ENCODE assay signal across 8 cellular contexts in the genomic region with DNA sequence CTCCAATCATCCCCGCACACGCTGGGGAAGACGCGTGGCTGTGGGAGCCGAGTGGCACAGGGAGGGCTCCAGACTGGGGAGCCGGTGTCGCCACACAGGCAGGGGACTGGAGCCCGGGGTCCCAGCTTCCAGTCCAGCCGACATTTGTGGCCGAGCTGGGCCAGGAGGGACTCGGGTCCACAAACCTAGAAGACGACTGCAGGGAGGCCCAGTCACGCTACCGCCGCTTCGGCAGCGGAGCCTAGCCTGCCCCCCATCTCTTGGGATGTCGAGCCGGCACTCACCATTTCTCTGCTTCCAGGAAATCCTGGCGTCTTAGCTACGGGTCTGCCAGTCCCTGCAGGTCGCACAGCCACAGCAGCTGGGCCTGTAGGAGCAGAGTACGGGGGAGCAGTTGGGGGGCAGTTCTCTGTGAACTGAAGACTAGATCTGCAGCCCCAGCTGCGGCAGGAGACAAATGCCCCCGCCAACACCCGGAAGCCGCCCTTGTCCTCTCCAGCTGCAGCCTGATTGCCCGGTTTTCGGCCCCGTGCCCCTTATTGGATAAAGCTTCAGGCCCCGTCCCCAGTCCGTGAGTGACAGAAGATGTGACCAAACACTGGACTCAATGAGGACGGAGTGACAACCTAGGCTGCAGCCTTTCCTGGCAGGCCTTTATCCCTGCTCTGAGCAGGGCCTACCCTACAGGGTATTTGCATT.
A peak's percentile ranks its signal among the peaks of the same experiment; 100 is the strongest.
DNase-seq lines count a peak whose midpoint lies in the region; ATAC-seq and TF ChIP-seq lines count a peak whose summit lies in the region.

No MANE protein-coding gene starts in this region.

- peak in 2 of 3 experiments; percentile 0 for DNase-seq in activated CD8-positive, alpha-beta memory T cell treated with anti-CD3 and anti-CD28 coated beads for 48 hours (ENCODE audit: low read depth in 2 of 3, low spot score in 2 of 3)
- no peak for DNase-seq in activated CD8-positive, alpha-beta memory T cell treated with anti-CD3 and anti-CD28 coated beads, Interleukin-2, amount 50 U/mL, for 4 hours
- DNase-seq in SHP77 treated with DMSO at 0.1 percent for 48 hours (lab: John Stamatoyannopoulos, UW) (peak; percentile 88), epidermal melanocyte (ENCODE audit: insufficient read length, low spot score) (peak; percentile 86), mesendoderm (peak; percentile 80), suprapubic skin (ENCODE audit: low spot score in 2 of 2) (peak; percentile 71 to 92)

- no CpG with 5 or more reads among the region's 33 CpGs for WGBS in mesendoderm (ENCODE audit: extremely low coverage, insufficient coverage, low lambda C conversion rate)
- WGBS in suprapubic skin: 15% methylated on average over 10 of the region's 33 CpGs

- no peak overlapping the region for H3K23ac ChIP-seq in mesendoderm (ENCODE audit: low read length)

- H3K27ac ChIP-seq in mesendoderm (ENCODE audit: low read depth, low read length): no peak overlapping the region
- no peak overlapping the region for H3K27ac ChIP-seq in suprapubic skin

- no peak for TF ChIP-seq CTCF in suprapubic skin (IDR thresholded peaks at IDR 0.05)

- no peaks in the 10 kb centered on the region for H3K79me1 ChIP-seq in mesendoderm (ENCODE audit: low read length)

- no peak overlapping the region for H3K4me3 ChIP-seq in mesendoderm (ENCODE audit: low read length)
- H3K4me3 ChIP-seq in suprapubic skin: peak overlapping the region; percentile 55

- H2BK120ac ChIP-seq in mesendoderm (ENCODE audit: low read depth, low read length): no peak overlapping the region

- no peaks in the 10 kb centered on the region for H3K27me3 ChIP-seq in mesendoderm (ENCODE audit: insufficient read depth, low read length, poor library complexity)
- no peaks in the 10 kb centered on the region for H3K27me3 ChIP-seq in suprapubic skin

- H4K8ac ChIP-seq in mesendoderm (ENCODE audit: low read depth, low read length): no peak overlapping the region

- no peak overlapping the region for H3K9ac ChIP-seq in mesendoderm (ENCODE audit: low read length)

- H3K4me2 ChIP-seq in mesendoderm (ENCODE audit: low read length): no peak overlapping the region

- no peak overlapping the region for H3K4ac ChIP-seq in mesendoderm (ENCODE audit: low read depth, low read length)

- H3K4me1 ChIP-seq in mesendoderm (ENCODE audit: control insufficient read depth, low read depth, low read length) (no peaks in the 10 kb centered on the region), suprapubic skin (no peaks in the 10 kb centered on the region)

- no peaks in the 10 kb centered on the region for H3K9me3 ChIP-seq in suprapubic skin

- no peak overlapping the region for H3K18ac ChIP-seq in mesendoderm (ENCODE audit: low read length)

- H4K5ac ChIP-seq in mesendoderm (ENCODE audit: low read length): no peak overlapping the region

- no peak overlapping the region for H2BK15ac ChIP-seq in mesendoderm (replicated peaks; ENCODE audit: low read depth)

- H3K36me3 ChIP-seq in mesendoderm (ENCODE audit: control insufficient read depth, insufficient read depth, low read length) (no peaks in the 10 kb centered on the region), suprapubic skin (no peaks in the 10 kb centered on the region)

- H3K56ac ChIP-seq in mesendoderm (ENCODE audit: low read length): no peak overlapping the region

- TF ChIP-seq POLR2A in suprapubic skin (IDR thresholded peaks at IDR 0.05): no peak

- ATAC-seq in HG03135 (IDR thresholded peaks at IDR 0.05; ENCODE audit: unreplicated experiment) (peak; percentile 97), GM21526 (IDR thresholded peaks at IDR 0.05; ENCODE audit: low FRiP score, unreplicated experiment) (no peak)

- TF ChIP-seq EP300 in suprapubic skin (IDR thresholded peaks at IDR 0.05): no peak

- no peaks in the 10 kb centered on the region for H3K79me2 ChIP-seq in mesendoderm (ENCODE audit: control insufficient read depth, insufficient read depth, low read length)

- H2AK5ac ChIP-seq in mesendoderm (ENCODE audit: low read length): no peak overlapping the region

- no peak overlapping the region for H2BK5ac ChIP-seq in mesendoderm (ENCODE audit: low read length)
